In genomic region chr11:108131993-108132392, GRCh38 we compare ENCODE assay signal across 17 cellular contexts. TPM values are rescaled to one million over a fixed set of nuclear protein-coding genes. Genes with fewer than 3 reads are reported as not detected.
DNase-seq lines count a peak whose midpoint lies in the region; ATAC-seq lines count a peak whose summit lies in the region.
"Had no signal": no experiment of that assay in that cellular context is flagged by ENCODE, and none has a peak within 500 bp of the region (broad histone marks: within the 10 kb centered on the region; RNA-seq: fewer than 3 reads in every experiment).

No MANE protein-coding gene starts in this region.

- peak; percentile 44 for ATAC-seq in sciatic nerve
- ATAC-seq in GM21423 (IDR thresholded peaks at IDR 0.05; ENCODE audit: unreplicated experiment), result no peak
- ATAC-seq: natural killer cell treated with Interleukin-12 subunit alpha and Interleukin-12 subunit beta and Interleukin-15 and Interleukin-18, amount 100 ng/mL, for 72 hours had no signal

- DNase-seq in EH (ENCODE audit: low read depth) (peak; percentile 22), SK-N-MC (ENCODE audit: low read depth, low spot score) (no peak), fibroblast of gingiva (ENCODE audit: low read depth) (peak; percentile 4), sciatic nerve (ENCODE audit: low spot score) (no peak), cortex of kidney (lab: John Stamatoyannopoulos, UW) (no peak), DMS 273 treated with DMSO at 0.1 percent for 48 hours (lab: John Stamatoyannopoulos, UW) (no peak)
- DNase-seq: activated CD4-positive, alpha-beta T cell treated with anti-CD3 and anti-CD28 coated beads for 1 hour; adrenal gland; COR-L47; kidney glomerular epithelial cell; NCI-H146; NCI-H69; posterior cingulate gyrus; stimulated activated CD4-positive, alpha-beta T cell treated with anti-CD3 and anti-CD28 coated beads, Interleukin-2, amount 100 ng/mL, for 24 hours; stimulated activated naive CD4-positive, alpha-beta T cell treated with Interleukin-2 at 50 U/mL for 16 hours had no signal

- H3K36me3 ChIP-seq in SK-N-MC (ENCODE audit: insufficient read depth, low read length), result peaks cover 37% of the 10 kb centered on the region

- no peak overlapping the region for H3K4me3 ChIP-seq in SK-N-MC
- H3K4me3 ChIP-seq: adrenal gland had no signal

- H3K9ac ChIP-seq in SK-N-MC (ENCODE audit: insufficient read length), result no peak overlapping the region

- H3K9me3 ChIP-seq in SK-N-MC (ENCODE audit: low read depth, low read length), result no peaks in the 10 kb centered on the region
- H3K9me3 ChIP-seq: adrenal gland had no signal

- intact Hi-C loops in sciatic nerve (cut with DNase I), result no loop called here

- H3K27ac ChIP-seq in SK-N-MC, result peak overlapping the region; percentile 42; the same call in 1 of the 2 replicates
- H3K27ac ChIP-seq: adrenal gland had no signal

RNA-seq across cellular contexts. Expression of gene ACAT1, which starts 10.6 kb away (rescaled TPM):
- total RNA-seq in sciatic nerve, result 72.5 TPM

Comparison
In these comparisons a context has a peak if more than half of its experiments do, and no peak if none do; other contexts are left out.
1. DNase-seq: peak in EH (single experiment) and fibroblast of gingiva (single experiment); none in SK-N-MC (single experiment), sciatic nerve (single experiment), cortex of kidney (single experiment) and DMS 273 treated with DMSO at 0.1 percent for 48 hours (single experiment).